ENCODE assay signal across 1 cellular context in genomic region chr1:111141245-111141644, GRCh38.
TF ChIP-seq lines count a peak whose summit lies in the region.

No MANE protein-coding gene starts in this region.

TF ChIP-seq in IMR-90, 13 proteins besides CTCF, POLR2A, EP300 and RAD21:
- TF ChIP-seq SMC3 (IDR thresholded peaks at IDR 0.05; ENCODE audit: low read depth, low read length) (no peak), CEBPB (IDR thresholded peaks at IDR 0.05; ENCODE audit: low read depth, low read length) (0 out of 2 replicates have a peak, but pooled peaks have one; percentile 22)
